7 cellular contexts compared by ENCODE assay signal in genomic region chr7:94276797-94277196, GRCh38.
DNase-seq lines count a peak whose midpoint lies in the region; ATAC-seq and TF ChIP-seq lines count a peak whose summit lies in the region.

No MANE protein-coding gene starts in this region.

- peak; percentile 47 for TF ChIP-seq CTCF in astrocyte of the spinal cord (IDR thresholded peaks at IDR 0.05; ENCODE audit: low read depth, low read length)

- no peaks in the 10 kb centered on the region for H3K36me3 Mint-ChIP-seq in naive B cell

- peaks cover 12 to 29% (median 28%) of the 10 kb centered on the region in 3 donors for H3K27me3 Mint-ChIP-seq in naive B cell

- no peaks in the 10 kb centered on the region for H3K9me3 Mint-ChIP-seq in naive B cell

- H3K27ac Mint-ChIP-seq in naive B cell, result no peak overlapping the region

- DNase-seq in NAMALWA (ENCODE audit: low spot score) (peak; percentile 59), astrocyte of the spinal cord (ENCODE audit: low read depth, low spot score) (peak; percentile 46), naive B cell (peak; percentile 15), NCI-H446 (lab: John Stamatoyannopoulos, UW) (no peak), retina (no peak)

- no peaks in the 10 kb centered on the region for H3K4me1 Mint-ChIP-seq in naive B cell

- ATAC-seq in GM19035 (IDR thresholded peaks at IDR 0.05; ENCODE audit: unreplicated experiment) (peak; percentile 56), naive B cell (ENCODE audit: low read depth in 2 of 2) (peak in 1 of 2 donors; percentile 69), GM18520 (IDR thresholded peaks at IDR 0.05; ENCODE audit: unreplicated experiment) (no peak)

- H3K4me3 Mint-ChIP-seq in naive B cell, result no peak overlapping the region

- in situ Hi-C loops in astrocyte of the spinal cord (cut with HindIII; ENCODE audit: low sequenced_read_pairs), result no loop called here

- no peak overlapping the region for H3K4me3 ChIP-seq in astrocyte of the spinal cord (ENCODE audit: low read depth, low read length)

Comparison
In these comparisons a context has a peak if more than half of its experiments do, and no peak if none do; other contexts are left out.
1. DNase-seq: peak in NAMALWA (single experiment), astrocyte of the spinal cord (single experiment) and naive B cell (single experiment); none in NCI-H446 (0 of 2) and retina (single experiment).